Comparison of ENCODE assay signal across 8 cellular contexts in genomic region chr9:17135578-17135904, GRCh38. TPM values are rescaled to one million over a fixed set of nuclear protein-coding genes. Genes with fewer than 3 reads are reported as not detected.
DNase-seq lines count a peak whose midpoint lies in the region; ATAC-seq and TF ChIP-seq lines count a peak whose summit lies in the region.

No MANE protein-coding gene starts in this region.

- H3K4me1 ChIP-seq in cardiac muscle cell (ENCODE audit: low read depth), result no peaks in the 10 kb centered on the region
- H3K4me1 ChIP-seq in muscle layer of colon (ENCODE audit: insufficient read depth, low read length), result peaks cover 9% of the 10 kb centered on the region
- no peaks in the 10 kb centered on the region for H3K4me1 ChIP-seq in aorta (ENCODE audit: control insufficient read depth in 1 of 2, insufficient read depth in 2 of 2, low read length in 2 of 2)

- WGBS in aorta, 2 donors, result 0% methylated on average over 18 of the region's 18 CpGs

- H3K4me3 ChIP-seq in cardiac muscle cell (peak overlapping the region; percentile 87), muscle layer of colon (ENCODE audit: low read depth in 1 of 2, low read length in 2 of 2) (peak overlapping the region; percentile 80 to 95), aorta (ENCODE audit: low read length in 2 of 2) (peak overlapping the region; percentile 65 to 78)

- H3K27me3 Mint-ChIP-seq in dendritic cell treated with granulocyte-macrophage colony-stimulating factor and Interleukin-4, amounts not matched to agents 40 ng/mL and 50 ng/mL, for 4 days, result no peaks in the 10 kb centered on the region

- peak overlapping the region; percentile 90 for H3K4me3 Mint-ChIP-seq in dendritic cell treated with granulocyte-macrophage colony-stimulating factor and Interleukin-4, amounts not matched to agents 40 ng/mL and 50 ng/mL, for 4 days

- TF ChIP-seq CTCF in cardiac muscle cell (IDR thresholded peaks at IDR 0.05; ENCODE audit: low read depth, low read length), result no peak

- intact Hi-C loops in left cardiac atrium (cut with DNase I), result no loop called here
- intact Hi-C loops in dendritic cell treated with granulocyte-macrophage colony-stimulating factor and Interleukin-4, amounts not matched to agents 40 ng/mL and 50 ng/mL, for 4 days (cut with micrococcal nuclease), result loop anchor here (5.0 kb wide), 1 partner anchor 107 kb away; no protein-coding TSS in a partner anchor
- intact Hi-C loops in aorta (cut with DNase I), result no loop called here

- H3K9me3 Mint-ChIP-seq in dendritic cell treated with granulocyte-macrophage colony-stimulating factor and Interleukin-4, amounts not matched to agents 40 ng/mL and 50 ng/mL, for 4 days, result no peaks in the 10 kb centered on the region
- H3K9me3 Mint-ChIP-seq in activated naive CD4-positive, alpha-beta T cell treated with anti-CD3 and anti-CD28 coated beads, Interleukin-2, amount 50 U/mL, for 72 hours, result peaks cover 4 to 6% of the 10 kb centered on the region in 2 donors

- H3K36me3 Mint-ChIP-seq in dendritic cell treated with granulocyte-macrophage colony-stimulating factor and Interleukin-4, amounts not matched to agents 40 ng/mL and 50 ng/mL, for 4 days (ENCODE audit: low read depth), result peaks cover 11% of the 10 kb centered on the region
- peaks cover 12 to 18% of the 10 kb centered on the region in 2 donors for H3K36me3 Mint-ChIP-seq in activated naive CD4-positive, alpha-beta T cell treated with anti-CD3 and anti-CD28 coated beads, Interleukin-2, amount 50 U/mL, for 72 hours

- H3K27ac Mint-ChIP-seq in dendritic cell treated with granulocyte-macrophage colony-stimulating factor and Interleukin-4, amounts not matched to agents 40 ng/mL and 50 ng/mL, for 4 days, result peak overlapping the region; percentile 98
- no peak overlapping the region for H3K27ac Mint-ChIP-seq in activated naive CD4-positive, alpha-beta T cell treated with anti-CD3 and anti-CD28 coated beads, Interleukin-2, amount 50 U/mL, for 72 hours

- H3K27me3 ChIP-seq in cardiac muscle cell, result peaks cover 15% of the 10 kb centered on the region
- H3K27me3 ChIP-seq in muscle layer of colon (ENCODE audit: control insufficient read depth in 1 of 2, insufficient read depth in 2 of 2, low read length in 2 of 2), result no peaks in the 10 kb centered on the region
- no peaks in the 10 kb centered on the region for H3K27me3 ChIP-seq in aorta (ENCODE audit: control insufficient read depth in 1 of 2, insufficient read depth in 2 of 2, low read length in 1 of 2)

- peak in 1 of 2 donors; percentile 23 for DNase-seq in cardiac muscle cell (ENCODE audit: low read depth in 1 of 2, low spot score in 1 of 2)
- no peak for DNase-seq in left cardiac atrium
- DNase-seq in M059J (ENCODE audit: low read depth), result peak; percentile 36
- no peak for DNase-seq in aorta
- no peak for DNase-seq in activated naive CD4-positive, alpha-beta T cell treated with anti-CD3 and anti-CD28 coated beads, Interleukin-2, amount 50 U/mL, for 72 hours (ENCODE audit: low spot score in 2 of 2)

- ATAC-seq in left cardiac atrium (no peak), aorta (ENCODE audit: low FRiP score) (no peak), GM18498 (IDR thresholded peaks at IDR 0.05; ENCODE audit: unreplicated experiment) (no peak)
- ATAC-seq in activated naive CD4-positive, alpha-beta T cell treated with anti-CD3 and anti-CD28 coated beads, Interleukin-2, amount 50 U/mL, for 72 hours, result no peak

- H3K27ac ChIP-seq in cardiac muscle cell (no peak overlapping the region), muscle layer of colon (ENCODE audit: low read depth, low read length) (peak overlapping the region; percentile 82), aorta (ENCODE audit: low read depth in 1 of 2, low read length in 2 of 2) (no peak overlapping the region)

- H3K4me1 Mint-ChIP-seq in dendritic cell treated with granulocyte-macrophage colony-stimulating factor and Interleukin-4, amounts not matched to agents 40 ng/mL and 50 ng/mL, for 4 days (ENCODE audit: low read depth), result peaks cover 24% of the 10 kb centered on the region

- H3K9ac ChIP-seq in muscle layer of colon (ENCODE audit: low read length), result peak overlapping the region; percentile 69

- H3K36me3 ChIP-seq in cardiac muscle cell (no peaks in the 10 kb centered on the region), muscle layer of colon (ENCODE audit: insufficient read depth, low read length) (no peaks in the 10 kb centered on the region), aorta (ENCODE audit: control insufficient read depth in 1 of 2, insufficient read depth in 2 of 2, low read length in 1 of 2) (no peaks in the 10 kb centered on the region)

- no peaks in the 10 kb centered on the region for H3K9me3 ChIP-seq in cardiac muscle cell (ENCODE audit: low read depth)
- no peaks in the 10 kb centered on the region for H3K9me3 ChIP-seq in muscle layer of colon (ENCODE audit: low read length)
- H3K9me3 ChIP-seq in aorta (ENCODE audit: control insufficient read depth, low read length), result no peaks in the 10 kb centered on the region

RNA-seq across cellular contexts. Expression of gene CNTLN, which starts 0.7 kb away (rescaled TPM):
- total RNA-seq in cardiac muscle cell, result 2.4 and 4.3 TPM in 2 replicates
- 2.9 and 3.7 TPM in 2 replicates for polyA plus RNA-seq in cardiac muscle cell
- total RNA-seq in left cardiac atrium, result 1 to 10 TPM; 4.5 to 5.3 TPM
- total RNA-seq in M059J (2014; rRNA removed; shearing (Covaris generic)), result 11.3 and 15.0 TPM in 2 replicates
- 10 to 100 TPM; 12.2 to 17.0 TPM for total RNA-seq in aorta
- 1 to 10 TPM; 2.6 to 4.9 TPM for polyA plus RNA-seq in aorta
- under 1 TPM; 0.75 to 0.91 TPM for total RNA-seq in activated naive CD4-positive, alpha-beta T cell treated with anti-CD3 and anti-CD28 coated beads, Interleukin-2, amount 50 U/mL, for 72 hours
